14 cellular contexts compared by ENCODE assay signal in the genomic region with DNA sequence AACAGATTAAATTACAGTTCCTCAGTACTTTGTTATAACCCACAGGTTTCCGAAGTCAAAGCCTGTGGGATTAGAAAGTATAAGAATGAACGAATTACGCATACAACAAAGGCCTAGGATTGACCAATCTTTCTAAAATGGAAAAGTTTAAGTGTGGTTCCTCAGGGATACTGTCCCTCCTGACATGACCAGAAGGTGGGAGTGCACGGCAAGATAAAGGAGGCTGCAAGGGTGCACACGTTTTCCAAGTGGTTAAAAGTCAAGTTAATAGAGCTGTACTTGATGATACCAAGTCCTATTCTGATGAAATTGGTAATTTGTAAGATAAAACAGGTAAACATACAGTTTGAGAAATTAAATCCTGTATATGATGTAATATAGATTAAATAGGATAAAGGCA.
DNase-seq lines count a peak whose midpoint lies in the region; ATAC-seq, FAIRE-seq and TF ChIP-seq lines count a peak whose summit lies in the region.
"Had no signal": no experiment of that assay in that cellular context is flagged by ENCODE, and none has a peak within 500 bp of the region (broad histone marks: within the 10 kb centered on the region; RNA-seq: fewer than 3 reads in every experiment).

No MANE protein-coding gene starts in this region.

- H3K9ac ChIP-seq in HepG2 (ENCODE audit: insufficient read depth, low read depth, low read length): no peak overlapping the region
- H3K9ac ChIP-seq: BLaER1 treated with 17β-estradiol and CSF1 and Interleukin-3, amounts not matched to agents 10 nM and 100 nM had no signal

- BruUV-seq in HepG2 (replicated peaks; lab: Mats Ljungman, UMichigan): no TSS peak

- H3K79me2 ChIP-seq in HepG2 (ENCODE audit: insufficient read depth, low read length): no peaks in the 10 kb centered on the region

- in situ Hi-C loops in HepG2 (cut with HindIII; ENCODE audit: extremely low pct_ligation_motif_present, low pct_unique_long_range_greater_than_20kb): no loop called here

- H3K4me3 ChIP-seq in HepG2 (replicated peaks in 1 of 3; ENCODE audit: insufficient read depth in 1 of 3, low read depth in 2 of 3, low read length in 3 of 3): no peak overlapping the region
- H3K4me3 ChIP-seq in right lobe of liver: no peak overlapping the region
- H3K4me3 ChIP-seq in gastroesophageal sphincter: no peak overlapping the region
- H3K4me3 ChIP-seq in right cardiac atrium (ENCODE audit: low read length): no peak overlapping the region
- H3K4me3 ChIP-seq: BLaER1 treated with 17β-estradiol and CSF1 and Interleukin-3, amounts not matched to agents 10 nM and 100 nM; PC-9 had no signal

- H3K36me3 ChIP-seq in HepG2 (replicated peaks in 1 of 2; ENCODE audit: control insufficient read depth in 1 of 2, insufficient read depth in 2 of 2, low read length in 2 of 2) (no peaks in the 10 kb centered on the region), right lobe of liver (no peaks in the 10 kb centered on the region), gastroesophageal sphincter (no peaks in the 10 kb centered on the region)
- H3K36me3 ChIP-seq: BLaER1 treated with 17β-estradiol and CSF1 and Interleukin-3, amounts not matched to agents 10 nM and 100 nM had no signal

- CTCF ChIA-PET in HepG2 (lab: Yijun Ruan, JAX; ENCODE audit: low intra/inter-chr PET ratio, low total read pairs): no interaction called here

- no peak for TF ChIP-seq POLR2A in HepG2 (IDR thresholded peaks at IDR 0.05; ENCODE audit: insufficient read depth in 1 of 2, low read depth in 2 of 2, low read length in 2 of 2)
- no peak for TF ChIP-seq POLR2A in right lobe of liver (IDR thresholded peaks at IDR 0.05)
- no peak for TF ChIP-seq POLR2A in gastroesophageal sphincter (IDR thresholded peaks at IDR 0.05)

- FAIRE-seq in HepG2 (lab: Jason Lieb, UNC): no peak
- FAIRE-seq: kidney had no signal

- DNase-seq in HepG2 (ENCODE audit: low spot score) (no peak), right lobe of liver (no peak), DMS79 (lab: John Stamatoyannopoulos, UW) (no peak), right cardiac atrium (no peak)
- DNase-seq: aorta, erythroblast, kidney, PC-9 had no signal

- TF ChIP-seq EP300 in HepG2 (IDR thresholded peaks at IDR 0.05; ENCODE audit: low read depth in 2 of 2, low read length in 2 of 2) (no peak), HepG2 (CRISPR knock-in tag; IDR thresholded peaks at IDR 0.05; ENCODE audit: borderline replicate concordance) (no peak), gastroesophageal sphincter (IDR thresholded peaks at IDR 0.05) (no peak)

- TF ChIP-seq RAD21 in HepG2 (CRISPR knock-in tag; IDR thresholded peaks at IDR 0.05): no peak

- 17% methylated on average over 5 of the region's 5 CpGs for WGBS in HepG2 (ENCODE audit: low lambda C conversion rate)
- 69% methylated on average over 5 of the region's 5 CpGs for WGBS in right lobe of liver (ENCODE audit: insufficient coverage, low coverage, low lambda C conversion rate, missing lambda C conversion rate)
- WGBS in gastroesophageal sphincter (ENCODE audit: low coverage in 1 of 2), 2 donors: 53 to 55% methylated on average over 5 of the region's 5 CpGs
- WGBS in right cardiac atrium: 78% methylated on average over 5 of the region's 5 CpGs

- no peaks in the 10 kb centered on the region for H3K9me3 ChIP-seq in HepG2 (ENCODE audit: low read length)
- no peaks in the 10 kb centered on the region for H3K9me3 ChIP-seq in right lobe of liver
- no peaks in the 10 kb centered on the region for H3K9me3 ChIP-seq in gastroesophageal sphincter
- H3K9me3 ChIP-seq in right cardiac atrium (ENCODE audit: control insufficient read depth, low read length): no peaks in the 10 kb centered on the region
- H3K9me3 ChIP-seq: BLaER1 treated with 17β-estradiol and CSF1 and Interleukin-3, amounts not matched to agents 10 nM and 100 nM had no signal

- H3K27me3 ChIP-seq in HepG2 (ENCODE audit: control insufficient read depth in 1 of 2, insufficient read depth in 2 of 2, low read length in 2 of 2) (no peaks in the 10 kb centered on the region; a peak in 1 of 5 replicates), right lobe of liver (no peaks in the 10 kb centered on the region), gastroesophageal sphincter (no peaks in the 10 kb centered on the region), right cardiac atrium (ENCODE audit: control insufficient read depth, insufficient read depth) (no peaks in the 10 kb centered on the region)
- H3K27me3 ChIP-seq: BLaER1 treated with 17β-estradiol and CSF1 and Interleukin-3, amounts not matched to agents 10 nM and 100 nM had no signal

- intact Hi-C loops in HepG2 (cut with micrococcal nuclease; ENCODE audit: unreplicated experiment) (loop anchor here (1.0 kb wide), 1 partner anchor 97 kb away; no protein-coding TSS in a partner anchor), right lobe of liver (cut with DNase I) (no loop called here), right cardiac atrium (cut with DNase I) (no loop called here)

- H3K27ac ChIP-seq in HepG2 (ENCODE audit: extremely low read length, insufficient read depth, low read length) (no peak overlapping the region), right lobe of liver (no peak overlapping the region), VCaP (no peak overlapping the region), gastroesophageal sphincter (no peak overlapping the region), right cardiac atrium (ENCODE audit: low read length) (no peak overlapping the region)
- H3K27ac ChIP-seq: BLaER1 treated with 17β-estradiol and CSF1 and Interleukin-3, amounts not matched to agents 10 nM and 100 nM; HL-60; PC-9 had no signal

- H3K4me1 ChIP-seq in HepG2 (ENCODE audit: insufficient read depth, low read length) (no peaks in the 10 kb centered on the region), right lobe of liver (no peaks in the 10 kb centered on the region), gastroesophageal sphincter (no peaks in the 10 kb centered on the region), right cardiac atrium (ENCODE audit: control insufficient read depth, insufficient read depth, low read length) (peaks cover 5% of the 10 kb centered on the region)
- H3K4me1 ChIP-seq: BLaER1 treated with 17β-estradiol and CSF1 and Interleukin-3, amounts not matched to agents 10 nM and 100 nM had no signal

- no peak overlapping the region for H3K4me2 ChIP-seq in HepG2 (ENCODE audit: low read depth, low read length)
- H3K4me2 ChIP-seq: BLaER1 treated with 17β-estradiol and CSF1 and Interleukin-3, amounts not matched to agents 10 nM and 100 nM; PC-9 had no signal

- no peak; the same call in 2 of the 3 replicates for ATAC-seq in HepG2
- no peak for ATAC-seq in right lobe of liver
- no peak for ATAC-seq in gastroesophageal sphincter
- no peak for ATAC-seq in GM21381 (IDR thresholded peaks at IDR 0.05; ENCODE audit: unreplicated experiment)
- no peak for ATAC-seq in right cardiac atrium
- ATAC-seq in GM18511 (IDR thresholded peaks at IDR 0.05; ENCODE audit: unreplicated experiment): no peak

- H2AFZ ChIP-seq in HepG2 (ENCODE audit: low read length): no peak overlapping the region
- H2AFZ ChIP-seq: PC-9 had no signal

- TF ChIP-seq CTCF in HepG2 (CRISPR knock-in tag; IDR thresholded peaks at IDR 0.05) (peak; percentile 43), right lobe of liver (IDR thresholded peaks at IDR 0.05) (no peak), VCaP (conservative IDR thresholded peaks at IDR 0.05) (peak; percentile 57), gastroesophageal sphincter (IDR thresholded peaks at IDR 0.05) (peak; percentile 19 to 60 (median 49))

- POLR2A ChIA-PET in HepG2 (lab: Yijun Ruan, JAX): no interaction called here

- H4K20me1 ChIP-seq in HepG2 (ENCODE audit: insufficient read depth, low read length): no peaks in the 10 kb centered on the region
- H4K20me1 ChIP-seq: BLaER1 treated with 17β-estradiol and CSF1 and Interleukin-3, amounts not matched to agents 10 nM and 100 nM had no signal

TF ChIP-seq in HepG2, 621 proteins besides CTCF, POLR2A, EP300 and RAD21:
- TF ChIP-seq ZNF564 (CRISPR knock-in tag; IDR thresholded peaks at IDR 0.05) (no peak), BRD4 (CRISPR knock-in tag; IDR thresholded peaks at IDR 0.05) (no peak), STAG1 (CRISPR knock-in tag; IDR thresholded peaks at IDR 0.05) (peak; percentile 29; the same call in 1 of the 2 replicates)
- TF ChIP-seq, protein P1, sequence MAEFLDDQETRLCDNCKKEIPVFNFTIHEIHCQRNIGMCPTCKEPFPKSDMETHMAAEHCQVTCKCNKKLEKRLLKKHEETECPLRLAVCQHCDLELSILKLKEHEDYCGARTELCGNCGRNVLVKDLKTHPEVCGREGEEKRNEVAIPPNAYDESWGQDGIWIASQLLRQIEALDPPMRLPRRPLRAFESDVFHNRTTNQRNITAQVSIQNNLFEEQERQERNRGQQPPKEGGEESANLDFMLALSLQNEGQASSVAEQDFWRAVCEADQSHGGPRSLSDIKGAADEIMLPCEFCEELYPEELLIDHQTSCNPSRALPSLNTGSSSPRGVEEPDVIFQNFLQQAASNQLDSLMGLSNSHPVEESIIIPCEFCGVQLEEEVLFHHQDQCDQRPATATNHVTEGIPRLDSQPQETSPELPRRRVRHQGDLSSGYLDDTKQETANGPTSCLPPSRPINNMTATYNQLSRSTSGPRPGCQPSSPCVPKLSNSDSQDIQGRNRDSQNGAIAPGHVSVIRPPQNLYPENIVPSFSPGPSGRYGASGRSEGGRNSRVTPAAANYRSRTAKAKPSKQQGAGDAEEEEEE (CRISPR knock-in tag; IDR thresholded peaks at IDR 0.05; ENCODE audit: borderline replicate concordance): no peak

Comparison
In these comparisons a context has a peak if more than half of its experiments do, and no peak if none do; other contexts are left out.
1. CTCF ChIP-seq: peak in HepG2 (single experiment), VCaP (single experiment) and gastroesophageal sphincter (4 of 4); none in right lobe of liver (0 of 4).